ENCODE assay signal across 16 cellular contexts in the genomic region with DNA sequence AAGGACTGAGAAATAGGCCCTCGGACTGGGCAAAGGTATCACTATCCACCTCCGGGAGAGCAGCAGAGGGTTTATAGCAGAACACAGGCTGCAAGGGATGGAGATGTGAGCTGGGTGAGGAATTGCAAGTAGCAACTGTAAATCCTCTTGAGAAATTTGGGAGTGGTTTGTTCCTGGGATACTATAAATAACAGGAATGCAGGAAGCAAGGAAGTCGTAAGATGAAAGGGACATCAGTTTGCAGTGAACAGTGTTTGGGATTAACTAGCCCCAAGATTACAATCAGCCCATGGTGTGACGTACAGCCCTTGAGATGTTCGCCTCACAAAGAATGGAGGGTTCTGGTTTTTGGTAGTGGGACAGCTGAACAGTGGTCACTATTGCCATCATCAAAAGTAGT.
"Had no signal": no experiment of that assay in that cellular context is flagged by ENCODE, and none has a peak within 500 bp of the region (broad histone marks: within the 10 kb centered on the region; RNA-seq: fewer than 3 reads in every experiment).

No MANE protein-coding gene starts in this region.

- H3K4me3 ChIP-seq: body of pancreas, mucosa of descending colon, pancreas, spleen had no signal

- H3K27me3 ChIP-seq: body of pancreas, foreskin keratinocyte, neutrophil, pancreas, spleen had no signal

- DNase-seq: activated naive CD8-positive, alpha-beta T cell treated with anti-CD3 and anti-CD28 coated beads, Interleukin-2, amount 10 ng/mL, durations not matched to agents 7 days and 5 days; body of pancreas; caudate nucleus; endodermal cell; foreskin keratinocyte; hippocampal formation; kidney; left ventricle myocardium superior; mucosa of descending colon; naive thymus-derived CD8-positive, alpha-beta T cell; pancreas; spleen; stimulated activated CD4-positive, alpha-beta T cell treated with anti-CD3 and anti-CD28 coated beads, Interleukin-4, amount 100 ng/mL, for 4 hours; SW 1271 had no signal

- H3K4me1 ChIP-seq: foreskin keratinocyte, pancreas, spleen had no signal

- H3K9me3 ChIP-seq: body of pancreas, mucosa of descending colon, neutrophil, pancreas, spleen had no signal

- H3K36me3 ChIP-seq: neutrophil, pancreas, spleen had no signal

- H3K27ac ChIP-seq: body of pancreas, epithelial cell of prostate, foreskin keratinocyte, neutrophil, pancreas, spleen had no signal
